ENCODE assay signal across 34 cellular contexts in the genomic region with DNA sequence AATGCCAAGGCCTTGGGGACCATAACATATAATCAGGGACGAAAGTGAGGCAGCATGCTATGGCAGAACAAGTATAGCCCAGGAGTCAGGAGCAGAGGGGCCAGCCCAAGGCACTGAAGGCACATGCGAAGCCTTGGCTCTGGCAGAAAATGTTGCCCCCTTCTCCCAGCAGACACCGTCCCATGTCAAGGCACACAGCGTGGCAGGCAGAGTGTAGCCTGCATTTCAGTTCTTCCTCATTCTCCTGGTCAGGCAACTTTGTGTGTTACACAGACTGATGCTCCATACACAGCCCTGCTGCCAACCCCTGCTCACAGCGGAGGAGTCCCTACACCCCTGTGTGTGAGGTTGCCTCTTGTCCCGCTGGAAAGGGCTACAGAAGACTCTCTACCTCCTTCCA.
"Had no signal": no experiment of that assay in that cellular context is flagged by ENCODE, and none has a peak within 500 bp of the region (broad histone marks: within the 10 kb centered on the region; RNA-seq: fewer than 3 reads in every experiment).

No MANE protein-coding gene starts in this region.

- H3K27me3 ChIP-seq: MG63 had no signal

- H3K9ac ChIP-seq: KMS-11 had no signal

- H3K36me3 ChIP-seq: MG63 had no signal

- H3K27ac ChIP-seq: KMS-11 had no signal

- H3K9me3 ChIP-seq: MG63 had no signal

- H3K4me2 ChIP-seq: KMS-11 had no signal

- DNase-seq: Karpas-422, MG63, MM.1S, MV-4-11, NCI-H1048, NCI-H1092, NCI-H1092 treated with DMSO at 0.1 percent for 48 hours, NCI-H1105, NCI-H1105 treated with DMSO at 0.1 percent for 48 hours, NCI-H1417, NCI-H1417 treated with DMSO at 0.1 percent for 48 hours, NCI-H1436, NCI-H1436 treated with DMSO at 0.1 percent for 48 hours, NCI-H146, NCI-H1694, NCI-H1694 treated with DMSO at 0.1 percent for 48 hours, NCI-H187, NCI-H187 treated with DMSO at 0.1 percent for 48 hours, NCI-H1930, NCI-H2029, NCI-H2029 treated with DMSO at 0.1 percent for 48 hours, NCI-H2081, NCI-H2081 treated with DMSO at 0.1 percent for 48 hours, NCI-H2107, NCI-H2171, NCI-H2171 treated with DMSO at 0.1 percent for 48 hours, NCI-H2227 treated with DMSO at 0.1 percent for 48 hours, NCI-H226, NCI-H345, NCI-H446, NCI-H446 treated with DMSO at 0.1 percent for 48 hours, NCI-H510A, NCI-H510A treated with DMSO at 0.1 percent for 48 hours had no signal

- H3K4me3 ChIP-seq: MG63 had no signal
